ENCODE assay signal across 11 cellular contexts in the genomic region with DNA sequence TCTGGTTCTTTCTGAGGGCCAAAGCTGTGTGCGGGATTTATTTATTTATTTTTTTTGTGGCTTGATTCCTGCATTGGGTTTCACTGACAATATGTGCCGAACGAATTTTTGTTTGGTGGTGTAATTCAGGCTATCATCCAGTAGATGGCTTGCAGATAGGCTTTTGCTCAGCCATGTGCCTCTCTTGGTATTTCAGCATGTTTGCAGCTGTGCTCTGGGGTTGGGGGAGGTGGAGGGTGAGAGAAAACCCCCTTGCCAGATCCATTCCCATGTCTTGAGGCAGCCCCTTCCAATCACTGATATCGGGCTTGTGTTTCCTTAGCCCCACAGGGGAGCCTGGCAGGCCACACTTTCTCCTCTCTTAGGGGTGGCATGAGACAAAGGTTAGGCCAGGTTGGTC.
A peak's percentile ranks its signal among the peaks of the same experiment; 100 is the strongest.
DNase-seq lines count a peak whose midpoint lies in the region; ATAC-seq and TF ChIP-seq lines count a peak whose summit lies in the region.
"Had no signal": no experiment of that assay in that cellular context is flagged by ENCODE, and none has a peak within 500 bp of the region (broad histone marks: within the 10 kb centered on the region; RNA-seq: fewer than 3 reads in every experiment).

No MANE protein-coding gene starts in this region.

- no peaks in the 10 kb centered on the region for H3K9me2 ChIP-seq in Karpas-422 (replicated peaks; ENCODE audit: insufficient read depth, low read length)

- H3K4me1 ChIP-seq in Karpas-422 (ENCODE audit: low read length) (no peaks in the 10 kb centered on the region), parathyroid adenoma (no peaks in the 10 kb centered on the region)

- peak; percentile 43 for TF ChIP-seq CTCF in cardiac fibroblast (IDR thresholded peaks at IDR 0.05; ENCODE audit: low read depth, low read length)
- peak; percentile 21 for TF ChIP-seq CTCF in parathyroid adenoma (IDR thresholded peaks at IDR 0.05)

- H3K4me3 ChIP-seq in Karpas-422 (ENCODE audit: low read length) (no peak overlapping the region), cardiac fibroblast (replicated peaks in 1 of 2; ENCODE audit: low read depth in 2 of 2, low read length in 2 of 2) (no peak overlapping the region), parathyroid adenoma (ENCODE audit: low read depth, low read length) (no peak overlapping the region)

- H3K36me3 ChIP-seq in Karpas-422 (ENCODE audit: insufficient read depth, low read length) (no peaks in the 10 kb centered on the region), parathyroid adenoma (ENCODE audit: control insufficient read depth, insufficient read depth, low read length) (no peaks in the 10 kb centered on the region)

- H3K27me3 ChIP-seq in Karpas-422 (ENCODE audit: low read length) (no peaks in the 10 kb centered on the region), parathyroid adenoma (ENCODE audit: control insufficient read depth, insufficient read depth, low read length) (no peaks in the 10 kb centered on the region)

- H3K27ac ChIP-seq in Karpas-422 (ENCODE audit: low read length) (no peak overlapping the region), parathyroid adenoma (no peak overlapping the region)

- H3K79me2 ChIP-seq in Karpas-422 (ENCODE audit: low read length) (no peaks in the 10 kb centered on the region), parathyroid adenoma (no peaks in the 10 kb centered on the region)

- H3K9me3 ChIP-seq in Karpas-422 (ENCODE audit: low read length) (no peaks in the 10 kb centered on the region), parathyroid adenoma (ENCODE audit: control insufficient read depth, low read length) (no peaks in the 10 kb centered on the region)

- ATAC-seq in GM21360 (IDR thresholded peaks at IDR 0.05; ENCODE audit: unreplicated experiment): no peak

- H3K4me2 ChIP-seq in Karpas-422 (ENCODE audit: low read depth, low read length, poor library complexity, severe bottlenecking) (no peak overlapping the region), parathyroid adenoma (ENCODE audit: low read length) (no peak overlapping the region)

- H2AFZ ChIP-seq in Karpas-422 (ENCODE audit: low read length) (no peak overlapping the region), parathyroid adenoma (no peak overlapping the region)

- peak; percentile 4 for DNase-seq in NCI-H1694 (lab: John Stamatoyannopoulos, UW)
- DNase-seq in NCI-H1694 treated with DMSO at 0.1 percent for 48 hours (lab: John Stamatoyannopoulos, UW): no peak
- peak; percentile 57 for DNase-seq in Karpas-422
- DNase-seq in cardiac fibroblast (ENCODE audit: low read depth in 2 of 2): peak in 1 of 2 donors; percentile 31
- no peak for DNase-seq in stimulated activated CD4-positive, alpha-beta T cell treated with anti-CD3 and anti-CD28 coated beads, Interleukin-4, amount 100 ng/mL, for 1 hour
- DNase-seq in NCI-H524 treated with DMSO at 0.1 percent for 48 hours (lab: John Stamatoyannopoulos, UW): no peak
- DNase-seq: activated naive CD8-positive, alpha-beta T cell treated with anti-CD3 and anti-CD28 coated beads for 36 hours; head of caudate nucleus; retina had no signal

- H3K9ac ChIP-seq in Karpas-422 (ENCODE audit: low read length): no peak overlapping the region
- H3K9ac ChIP-seq in parathyroid adenoma: no peak overlapping the region

- no peaks in the 10 kb centered on the region for H4K20me1 ChIP-seq in Karpas-422 (ENCODE audit: insufficient read depth, low read depth, low read length)

Comparison
In these comparisons a context has a peak if more than half of its experiments do, and no peak if none do; other contexts are left out.
1. DNase-seq: peak in NCI-H1694 (single experiment) and Karpas-422 (single experiment); none in NCI-H1694 treated with DMSO at 0.1 percent for 48 hours (single experiment), stimulated activated CD4-positive, alpha-beta T cell treated with anti-CD3 and anti-CD28 coated beads, Interleukin-4, amount 100 ng/mL, for 1 hour (single experiment) and NCI-H524 treated with DMSO at 0.1 percent for 48 hours (single experiment).